ENCODE assay signal across 19 cellular contexts in the genomic region with DNA sequence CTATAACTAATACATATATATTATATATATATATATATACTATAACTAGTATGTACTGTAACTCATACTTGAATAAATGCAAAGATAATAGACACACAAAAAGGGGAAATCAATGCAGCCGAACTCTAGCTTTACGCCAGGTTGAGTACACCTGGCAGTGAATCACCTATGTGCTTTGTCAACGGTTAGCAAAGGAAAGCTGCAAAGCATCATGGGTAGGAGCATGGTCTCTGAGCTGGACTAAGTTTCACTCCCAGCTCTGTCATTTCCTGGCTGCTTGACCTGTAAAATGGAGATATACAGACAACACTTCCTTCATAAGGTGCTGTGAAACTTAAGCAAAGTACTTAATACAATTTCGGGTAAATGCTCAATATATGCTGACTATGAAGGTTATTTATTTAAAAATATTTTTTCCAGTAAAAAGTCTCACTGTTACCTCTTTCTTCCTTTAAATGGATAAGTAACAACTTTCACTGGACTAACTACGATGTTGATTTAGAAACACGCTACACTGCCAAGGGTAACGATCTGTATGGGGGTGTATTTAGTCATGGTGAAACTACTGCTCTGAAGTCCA.
A peak's percentile ranks its signal among the peaks of the same experiment; 100 is the strongest.
DNase-seq lines count a peak whose midpoint lies in the region; ATAC-seq, FAIRE-seq and TF ChIP-seq lines count a peak whose summit lies in the region.
"Had no signal": no experiment of that assay in that cellular context is flagged by ENCODE, and none has a peak within 500 bp of the region (broad histone marks: within the 10 kb centered on the region; RNA-seq: fewer than 3 reads in every experiment).

No MANE protein-coding gene starts in this region.

- no peaks in the 10 kb centered on the region for H3K9me3 ChIP-seq in A549
- H3K9me3 ChIP-seq in IMR-90 (ENCODE audit: control insufficient read depth, insufficient read depth, low read length), result peaks cover 2% of the 10 kb centered on the region; the same call in 1 of the 2 replicates

- TF ChIP-seq EP300 in A549 (IDR thresholded peaks at IDR 0.05), result no peak

- no peak overlapping the region for H2AK5ac ChIP-seq in IMR-90 (ENCODE audit: low read depth, low read length)

- no peak overlapping the region for H3K27ac ChIP-seq in A549
- no peak overlapping the region for H3K27ac ChIP-seq in IMR-90 (ENCODE audit: insufficient read depth, low read length)
- H3K27ac ChIP-seq: C4-2B had no signal

- no peak overlapping the region for H2AK9ac ChIP-seq in IMR-90 (replicated peaks; ENCODE audit: low read depth, low read length, poor library complexity)

- no peak overlapping the region for H3K18ac ChIP-seq in IMR-90 (ENCODE audit: low read depth, low read length)

- dilution Hi-C loops in IMR-90 (cut with HindIII; ENCODE audit: low sequenced_read_pairs, unreplicated experiment), result no loop called here

- no peak overlapping the region for H3K56ac ChIP-seq in IMR-90 (ENCODE audit: extremely low read depth, insufficient read depth, low read length)

- WGBS in A549 (ENCODE audit: missing lambda C conversion rate), result 89% methylated on average over 7 of the region's 7 CpGs
- no CpG with 5 or more reads among the region's 7 CpGs for WGBS in IMR-90 (ENCODE audit: extremely low coverage in 2 of 2, insufficient read length in 1 of 2), 2 experiments

- no peak overlapping the region for H2BK20ac ChIP-seq in IMR-90 (ENCODE audit: low read depth, low read length)

- H3K36me3 Mint-ChIP-seq in stimulated activated effector memory CD8-positive, alpha-beta T cell treated with anti-CD3 and anti-CD28 coated beads, Interleukin-12 subunit alpha, Interleukin-12 subunit beta, amount 100 ng/mL, for 72 hours, result peaks cover 87% of the 10 kb centered on the region

- H3K14ac ChIP-seq in IMR-90 (replicated peaks; ENCODE audit: low read depth, low read length), result no peak overlapping the region

- no peak overlapping the region for H3K9ac ChIP-seq in IMR-90 (ENCODE audit: low read depth, low read length)

- no peak overlapping the region for H3K4me3 Mint-ChIP-seq in stimulated activated effector memory CD8-positive, alpha-beta T cell treated with anti-CD3 and anti-CD28 coated beads, Interleukin-12 subunit alpha, Interleukin-12 subunit beta, amount 100 ng/mL, for 72 hours
- H3K4me3 Mint-ChIP-seq: CD4-positive, alpha-beta T cell; HFFc6 had no signal

- H4K91ac ChIP-seq in IMR-90 (ENCODE audit: insufficient read depth, low read depth, low read length), result no peak overlapping the region

- H2BK15ac ChIP-seq in IMR-90 (ENCODE audit: low read depth, low read length), result no peak overlapping the region

- no peaks in the 10 kb centered on the region for H3K4me1 ChIP-seq in A549
- no peaks in the 10 kb centered on the region; the same call in 1 of the 2 replicates for H3K4me1 ChIP-seq in IMR-90 (ENCODE audit: control insufficient read depth, insufficient read depth, low read length)

- no peaks in the 10 kb centered on the region for H3K79me1 ChIP-seq in IMR-90 (ENCODE audit: low read depth in 1 of 2, low read length in 2 of 2)

- no peak for TF ChIP-seq POLR2A in A549 (IDR thresholded peaks at IDR 0.05; ENCODE audit: low read length)
- TF ChIP-seq POLR2A in IMR-90 (IDR thresholded peaks at IDR 0.05; ENCODE audit: low read depth, low read length), result no peak

- H3K4ac ChIP-seq in IMR-90 (ENCODE audit: low read depth, low read length), result no peak overlapping the region

- no peaks in the 10 kb centered on the region for H3K27me3 ChIP-seq in IMR-90 (ENCODE audit: control insufficient read depth, insufficient read depth, low read length)
- no peaks in the 10 kb centered on the region for H3K27me3 ChIP-seq in bronchial epithelial cell (ENCODE audit: control insufficient read depth, insufficient read depth, low read length)

- CTCF ChIA-PET in A549 (lab: Yijun Ruan, JAX), result no interaction called here
- CTCF ChIA-PET in IMR-90 (lab: Yijun Ruan, JAX), result no interaction called here

- DNase-seq in A549 (ENCODE audit: low read depth in 1 of 2, low spot score in 1 of 2) (no peak), IMR-90 (no peak), bronchial epithelial cell (ENCODE audit: low read depth) (peak; percentile 57), kidney tubule cell (ENCODE audit: low spot score) (peak; percentile 35), GM10266 (ENCODE audit: extremely low spot score) (no peak)
- no peak for DNase-seq in stimulated activated effector memory CD8-positive, alpha-beta T cell treated with anti-CD3 and anti-CD28 coated beads, Interleukin-12 subunit alpha, Interleukin-12 subunit beta, amount 100 ng/mL, for 72 hours (ENCODE audit: low spot score in 2 of 2)
- DNase-seq: AML-193; Caco-2; CD4-positive, alpha-beta T cell; DMS79 treated with DMSO at 0.1 percent for 48 hours; GF-D8; GOT3; H7; HFFc6 had no signal

- H4K8ac ChIP-seq in IMR-90 (ENCODE audit: low read depth in 2 of 2, low read length in 2 of 2), result no peak overlapping the region

- H3K27ac Mint-ChIP-seq in stimulated activated effector memory CD8-positive, alpha-beta T cell treated with anti-CD3 and anti-CD28 coated beads, Interleukin-12 subunit alpha, Interleukin-12 subunit beta, amount 100 ng/mL, for 72 hours, result no peak overlapping the region
- H3K27ac Mint-ChIP-seq: CD4-positive, alpha-beta T cell; HFFc6 had no signal

- no peak overlapping the region for H4K5ac ChIP-seq in IMR-90 (ENCODE audit: low read depth, low read length)

- in situ Hi-C loops in IMR-90 (cut with MboI; ENCODE audit: low sequenced_read_pairs), result no loop called here

- H3K36me3 ChIP-seq in IMR-90 (ENCODE audit: control insufficient read depth, insufficient read depth, low read length) (peaks cover 18% of the 10 kb centered on the region), bronchial epithelial cell (ENCODE audit: control insufficient read depth, insufficient read depth, low read length) (peaks cover 4% of the 10 kb centered on the region)

- H3K4me1 Mint-ChIP-seq in stimulated activated effector memory CD8-positive, alpha-beta T cell treated with anti-CD3 and anti-CD28 coated beads, Interleukin-12 subunit alpha, Interleukin-12 subunit beta, amount 100 ng/mL, for 72 hours, result no peaks in the 10 kb centered on the region

- intact Hi-C loops in IMR-90 (cut with micrococcal nuclease), result no loop called here

- H3K4me3 ChIP-seq in A549 (no peak overlapping the region), IMR-90 (ENCODE audit: insufficient read depth, low read depth, low read length) (no peak overlapping the region), bronchial epithelial cell (ENCODE audit: low read depth, low read length) (no peak overlapping the region)
- H3K4me3 ChIP-seq: GM12878 had no signal

- TF ChIP-seq RAD21 in A549 (conservative IDR thresholded peaks at IDR 0.05 in 1 of 2, IDR thresholded peaks at IDR 0.05 in 1 of 2) (no peak), IMR-90 (IDR thresholded peaks at IDR 0.05; ENCODE audit: low read length) (no peak)

- FAIRE-seq in A549 (lab: Jason Lieb, UNC) (no peak), bronchial epithelial cell (lab: Jason Lieb, UNC) (no peak)
- FAIRE-seq: A204.1, D721Med, GM12878, HTR-8/SVneo had no signal

- BruUV-seq in IMR-90 (replicated peaks; lab: Mats Ljungman, UMichigan), result no TSS peak

- no peaks in the 10 kb centered on the region for H3K9me1 ChIP-seq in IMR-90 (ENCODE audit: insufficient read depth, low read length)

- POLR2A ChIA-PET in A549 (lab: Yijun Ruan, JAX) (no interaction called here), IMR-90 (lab: Charles Lee; ENCODE audit: unreplicated experiment) (no interaction called here)

- no peak for ATAC-seq in A549
- ATAC-seq in IMR-90 (ENCODE audit: low read depth), result no peak
- ATAC-seq in stimulated activated effector memory CD8-positive, alpha-beta T cell treated with anti-CD3 and anti-CD28 coated beads, Interleukin-12 subunit alpha, Interleukin-12 subunit beta, amount 100 ng/mL, for 72 hours, result no peak
- ATAC-seq: GM12878 had no signal

- no peak overlapping the region for H2AFZ ChIP-seq in IMR-90 (replicated peaks; ENCODE audit: low read length, poor library complexity)

- H3K4me2 ChIP-seq in A549 (no peak overlapping the region), IMR-90 (ENCODE audit: low read depth, low read length) (no peak overlapping the region)

- TF ChIP-seq CTCF in A549 (IDR thresholded peaks at IDR 0.05) (no peak), IMR-90 (conservative IDR thresholded peaks at IDR 0.05; ENCODE audit: low read depth, low read length) (no peak), bronchial epithelial cell (IDR thresholded peaks at IDR 0.05; ENCODE audit: insufficient read depth, low read length, severe bottlenecking) (no peak), GM10266 (IDR thresholded peaks at IDR 0.05; ENCODE audit: control insufficient read depth, insufficient read depth, low read depth, missing control alignments) (no peak)

- no peak overlapping the region for H2BK5ac ChIP-seq in IMR-90 (ENCODE audit: low read depth, low read length, poor library complexity, severe bottlenecking)

- H3K9me3 Mint-ChIP-seq in stimulated activated effector memory CD8-positive, alpha-beta T cell treated with anti-CD3 and anti-CD28 coated beads, Interleukin-12 subunit alpha, Interleukin-12 subunit beta, amount 100 ng/mL, for 72 hours, result no peaks in the 10 kb centered on the region
- H3K9me3 Mint-ChIP-seq: CD4-positive, alpha-beta T cell; HFFc6 had no signal

- H4K20me1 ChIP-seq in IMR-90 (ENCODE audit: insufficient read depth, low read length), result no peaks in the 10 kb centered on the region

- H3K23ac ChIP-seq in IMR-90 (ENCODE audit: low read depth, low read length), result no peak overlapping the region

- no peak overlapping the region for H2BK120ac ChIP-seq in IMR-90 (ENCODE audit: low read depth, low read length)

TF ChIP-seq in A549, 52 proteins besides CTCF, POLR2A, EP300 and RAD21:
- TF ChIP-seq HEYL (CRISPR knock-in tag; IDR thresholded peaks at IDR 0.05) (no peak), MAFK (IDR thresholded peaks at IDR 0.05; ENCODE audit: partially characterized antibody) (peak; percentile 43)
TF ChIP-seq in A549: peak in this region for 1.

TF ChIP-seq in IMR-90, 13 proteins besides CTCF, POLR2A, EP300 and RAD21:
- TF ChIP-seq FOS (IDR thresholded peaks at IDR 0.05; ENCODE audit: low read depth, low read length) (no peak), SMC3 (IDR thresholded peaks at IDR 0.05; ENCODE audit: low read depth, low read length) (no peak), MAFK (IDR thresholded peaks at IDR 0.05; ENCODE audit: low read depth, low read length) (peak; percentile 24; the same call in 1 of the 2 replicates), RFX5 (IDR thresholded peaks at IDR 0.05; ENCODE audit: low read depth, low read length) (no peak)

Comparison
In these comparisons a context has a peak if more than half of its experiments do, and no peak if none do; other contexts are left out.
1. DNase-seq: peak in bronchial epithelial cell (single experiment) and kidney tubule cell (single experiment); none in A549 (0 of 2), IMR-90 (single experiment), GM10266 (single experiment) and stimulated activated effector memory CD8-positive, alpha-beta T cell treated with anti-CD3 and anti-CD28 coated beads, Interleukin-12 subunit alpha, Interleukin-12 subunit beta, amount 100 ng/mL, for 72 hours (0 of 2).